Comparison of ENCODE assay signal across 20 cellular contexts in the genomic region with DNA sequence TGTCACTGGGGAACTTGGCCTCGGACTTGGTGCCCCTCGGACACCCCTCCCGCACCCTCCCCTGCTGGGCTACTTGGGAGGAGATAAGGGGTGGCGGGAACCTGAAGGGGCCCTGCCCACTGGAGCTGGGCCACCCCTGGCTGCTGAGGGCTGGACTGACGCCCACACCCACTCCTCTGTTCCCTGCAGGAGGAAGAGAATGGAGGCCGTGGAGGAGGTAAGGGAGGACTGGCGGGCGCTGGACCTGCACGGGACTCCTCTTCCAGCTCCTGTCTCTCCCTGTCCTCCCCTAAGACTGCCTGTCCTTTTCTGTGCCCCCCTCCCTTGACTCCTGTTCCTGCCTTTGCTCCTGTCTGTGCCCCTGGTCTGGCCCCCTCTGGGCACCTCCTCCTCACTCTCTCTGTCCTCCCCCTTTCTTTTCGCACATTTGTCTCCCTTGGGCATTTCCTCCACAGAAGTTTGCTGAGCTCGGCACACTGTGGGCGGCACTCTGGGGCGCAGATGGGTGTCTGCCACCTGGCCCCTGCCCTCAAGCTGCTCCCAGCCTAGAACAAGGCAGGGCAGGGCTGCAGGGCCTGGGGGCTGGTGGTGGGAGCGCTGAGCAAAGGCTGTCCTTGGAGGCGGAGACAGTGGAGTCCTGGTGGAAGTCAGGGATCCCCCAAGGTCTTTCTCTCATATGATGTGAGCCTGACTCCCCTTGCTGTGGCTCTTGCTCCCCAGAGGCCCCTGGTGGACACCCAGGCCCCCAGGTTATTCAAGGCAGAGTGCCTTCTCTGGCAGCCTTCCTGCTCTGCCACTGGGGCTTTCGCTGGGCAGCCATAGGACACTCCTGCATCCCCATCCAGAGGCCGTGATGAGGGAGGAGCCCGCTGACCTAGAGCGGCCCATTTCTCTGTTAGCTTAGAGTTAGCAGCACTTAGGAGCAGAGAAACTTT. TPM values are rescaled to one million over a fixed set of nuclear protein-coding genes. Genes with fewer than 3 reads are reported as not detected.
DNase-seq lines count a peak whose midpoint lies in the region; ATAC-seq and TF ChIP-seq lines count a peak whose summit lies in the region.
"Had no signal": no experiment of that assay in that cellular context is flagged by ENCODE, and none has a peak within 500 bp of the region (broad histone marks: within the 10 kb centered on the region; RNA-seq: fewer than 3 reads in every experiment).

No MANE protein-coding gene starts in this region.

- H3K9me3 Mint-ChIP-seq in GM23338 (peaks cover 3% of the 10 kb centered on the region; the same call in 1 of the 3 replicates), nephron progenitor cell (no peaks in the 10 kb centered on the region)
- H3K9me3 Mint-ChIP-seq in CD8-positive, alpha-beta T cell: no peaks in the 10 kb centered on the region
- H3K9me3 Mint-ChIP-seq: activated T-cell treated with anti-CD3 and anti-CD28 coated beads, Interleukin-2, amount 50 U/mL, for 72 hours had no signal

- H3K27ac Mint-ChIP-seq in GM23338: peak overlapping the region; percentile 88
- peak overlapping the region; percentile 75 for H3K27ac Mint-ChIP-seq in nephron progenitor cell
- H3K27ac Mint-ChIP-seq in CD8-positive, alpha-beta T cell: no peak overlapping the region
- H3K27ac Mint-ChIP-seq: activated naive CD8-positive, alpha-beta T cell; activated T-cell treated with anti-CD3 and anti-CD28 coated beads, Interleukin-2, amount 50 U/mL, for 72 hours; CD4-positive, alpha-beta memory T cell; IgD-negative memory B cell had no signal

- H3K27me3 Mint-ChIP-seq in GM23338 (ENCODE audit: insufficient read depth, low read depth, poor library complexity) (peaks cover 23% of the 10 kb centered on the region), nephron progenitor cell (ENCODE audit: low read depth, poor library complexity) (peaks cover 9% of the 10 kb centered on the region)
- peaks cover 12% of the 10 kb centered on the region for H3K27me3 Mint-ChIP-seq in CD8-positive, alpha-beta T cell (ENCODE audit: low read depth)

- H2AFZ ChIP-seq in GM23338: no peak overlapping the region

- intact Hi-C loops in CD8-positive, alpha-beta T cell (cut with DNase I, micrococcal nuclease): no loop called here
- intact Hi-C loops in esophagus muscularis mucosa (cut with DNase I): no loop called here

- no peak overlapping the region for H3K4me2 ChIP-seq in GM23338

- no peak for TF ChIP-seq POLR2A in esophagus muscularis mucosa (IDR thresholded peaks at IDR 0.05; ENCODE audit: low read depth)

- DNase-seq in AG04450 (ENCODE audit: low read depth, low spot score) (no peak), GM23338 (ENCODE audit: low spot score) (no peak), brain microvascular endothelial cell (no peak), nephron progenitor cell (no peak), T-helper 2 cell (no peak), esophagus muscularis mucosa (ENCODE audit: extremely low spot score) (no peak)
- DNase-seq in CD8-positive, alpha-beta T cell: no peak
- DNase-seq: activated T-cell treated with anti-CD3 and anti-CD28 coated beads, Interleukin-2, amount 50 U/mL, for 72 hours; CD4-positive, alpha-beta memory T cell; colonic mucosa; NCI-H1417 treated with DMSO at 0.1 percent for 48 hours; NCI-H2107; T1000 had no signal

- no peaks in the 10 kb centered on the region for H3K9me2 ChIP-seq in GM23338 (ENCODE audit: insufficient read depth)

- H3K36me3 ChIP-seq in GM23338 (ENCODE audit: insufficient read depth): peaks cover 26% of the 10 kb centered on the region
- H3K36me3 ChIP-seq in brain microvascular endothelial cell (replicated peaks): peaks cover 59% of the 10 kb centered on the region
- no peaks in the 10 kb centered on the region for H3K36me3 ChIP-seq in CD8-positive, alpha-beta T cell (ENCODE audit: insufficient read depth, low read length)
- H3K36me3 ChIP-seq in esophagus muscularis mucosa: peaks cover 7 to 58% (median 55%) of the 10 kb centered on the region in 4 donors
- H3K36me3 ChIP-seq: colonic mucosa, ovary, right lobe of liver had no signal

- H3K9me3 ChIP-seq in AG04450 (ENCODE audit: control insufficient read depth, insufficient read depth, low read length): no peaks in the 10 kb centered on the region
- no peaks in the 10 kb centered on the region for H3K9me3 ChIP-seq in CD8-positive, alpha-beta T cell (ENCODE audit: low read length)
- no peaks in the 10 kb centered on the region for H3K9me3 ChIP-seq in esophagus muscularis mucosa
- H3K9me3 ChIP-seq: colonic mucosa, ovary, right lobe of liver, thoracic aorta had no signal

- peak overlapping the region; percentile 21 for H3K27ac ChIP-seq in AG04450 (ENCODE audit: low read depth, low read length)
- peak overlapping the region; percentile 50; the same call in 1 of the 2 replicates for H3K27ac ChIP-seq in GM23338 (ENCODE audit: low read depth)
- H3K27ac ChIP-seq in brain microvascular endothelial cell: no peak overlapping the region
- H3K27ac ChIP-seq in CD8-positive, alpha-beta T cell (ENCODE audit: low read depth, low read length): no peak overlapping the region
- H3K27ac ChIP-seq in esophagus muscularis mucosa (replicated peaks in 1 of 4): peak overlapping the region in 1 of 4 donors; percentile 22
- H3K27ac ChIP-seq: colonic mucosa, ovary, right lobe of liver, thoracic aorta had no signal

- no peak overlapping the region for H3K4me3 Mint-ChIP-seq in GM23338
- H3K4me3 Mint-ChIP-seq in nephron progenitor cell: no peak overlapping the region
- H3K4me3 Mint-ChIP-seq in CD8-positive, alpha-beta T cell: no peak overlapping the region
- H3K4me3 Mint-ChIP-seq: activated naive CD8-positive, alpha-beta T cell; activated T-cell treated with anti-CD3 and anti-CD28 coated beads, Interleukin-2, amount 50 U/mL, for 72 hours; CD4-positive, alpha-beta memory T cell; IgD-negative memory B cell had no signal

- H4K20me1 ChIP-seq in GM23338 (replicated peaks; ENCODE audit: insufficient read depth): peaks cover 6% of the 10 kb centered on the region; the same call in 1 of the 2 replicates

- no peak for TF ChIP-seq EP300 in esophagus muscularis mucosa (IDR thresholded peaks at IDR 0.05)

- H3K36me3 Mint-ChIP-seq in GM23338 (ENCODE audit: low read depth) (peaks cover 60% of the 10 kb centered on the region), nephron progenitor cell (ENCODE audit: low read depth) (peaks cover 8% of the 10 kb centered on the region)
- H3K36me3 Mint-ChIP-seq in CD8-positive, alpha-beta T cell: no peaks in the 10 kb centered on the region
- H3K36me3 Mint-ChIP-seq: activated naive CD8-positive, alpha-beta T cell; CD4-positive, alpha-beta memory T cell; IgD-negative memory B cell had no signal

- in situ Hi-C loops in brain microvascular endothelial cell (cut with HindIII; ENCODE audit: low pct_ligation_motif_present, low sequenced_read_pairs): no loop called here

- H3K4me1 ChIP-seq in GM23338 (ENCODE audit: insufficient read depth) (peaks cover 13% of the 10 kb centered on the region), esophagus muscularis mucosa (peaks cover 48 to 69% (median 52%) of the 10 kb centered on the region in 4 donors)
- H3K4me1 ChIP-seq in CD8-positive, alpha-beta T cell (ENCODE audit: insufficient read depth, low read length): no peaks in the 10 kb centered on the region
- H3K4me1 ChIP-seq: colonic mucosa, right lobe of liver had no signal

- peaks cover 43% of the 10 kb centered on the region for H3K4me1 Mint-ChIP-seq in GM23338
- peaks cover 88% of the 10 kb centered on the region for H3K4me1 Mint-ChIP-seq in nephron progenitor cell
- H3K4me1 Mint-ChIP-seq in CD8-positive, alpha-beta T cell (ENCODE audit: low read depth): no peaks in the 10 kb centered on the region
- H3K4me1 Mint-ChIP-seq: CD4-positive, alpha-beta memory T cell; IgD-negative memory B cell had no signal

- no peak for TF ChIP-seq CTCF in AG04450 (IDR thresholded peaks at IDR 0.05; ENCODE audit: low read depth, low read length)
- peak in 1 of 2 experiments; percentile 28; a peak in 2 of 4 replicates for TF ChIP-seq CTCF in GM23338 (conservative IDR thresholded peaks at IDR 0.05; ENCODE audit: low read depth in 2 of 2)
- peak; percentile 16 for TF ChIP-seq CTCF in brain microvascular endothelial cell (IDR thresholded peaks at IDR 0.05; ENCODE audit: low read depth, low read length, missing control alignments)
- no peak for TF ChIP-seq CTCF in nephron progenitor cell (IDR thresholded peaks at IDR 0.05)
- TF ChIP-seq CTCF in CD8-positive, alpha-beta T cell (IDR thresholded peaks at IDR 0.05): no peak
- no peak for TF ChIP-seq CTCF in esophagus muscularis mucosa (IDR thresholded peaks at IDR 0.05)

- WGBS in esophagus muscularis mucosa: 91% methylated on average over 13 of the region's 19 CpGs

- H3K27me3 ChIP-seq in AG04450 (ENCODE audit: control insufficient read depth, insufficient read depth, low read length) (no peaks in the 10 kb centered on the region), GM23338 (ENCODE audit: insufficient read depth) (no peaks in the 10 kb centered on the region), brain microvascular endothelial cell (replicated peaks) (no peaks in the 10 kb centered on the region), esophagus muscularis mucosa (no peaks in the 10 kb centered on the region)
- H3K27me3 ChIP-seq in CD8-positive, alpha-beta T cell (ENCODE audit: insufficient read depth, low read length): no peaks in the 10 kb centered on the region
- H3K27me3 ChIP-seq: colonic mucosa, ovary, right lobe of liver had no signal

- POLR2A ChIA-PET in AG04450 (lab: Yijun Ruan, JAX): interaction anchor here (0.7 kb wide), 1 partner anchor 32 kb away, joined by 4 read pairs; no protein-coding TSS in a partner anchor
- POLR2A ChIA-PET in CD8-positive, alpha-beta T cell (lab: Charles Lee): no interaction called here

- CTCF ChIA-PET in AG04450 (lab: Charles Lee): no interaction called here
- CTCF ChIA-PET in CD8-positive, alpha-beta T cell (lab: Charles Lee): no interaction called here

- peaks cover 30% of the 10 kb centered on the region for H3K79me2 ChIP-seq in GM23338 (replicated peaks; ENCODE audit: insufficient read depth)

- peaks cover 6% of the 10 kb centered on the region; the same call in 1 of the 2 replicates for H3F3A ChIP-seq in GM23338 (replicated peaks; ENCODE audit: low read depth)

- ATAC-seq in GM23338 (peak; percentile 33), HG03108 (IDR thresholded peaks at IDR 0.05; ENCODE audit: unreplicated experiment) (no peak)
- ATAC-seq in CD8-positive, alpha-beta T cell: no peak
- ATAC-seq: activated CD4-positive, CD25-positive, alpha-beta regulatory T cell treated with anti-CD3 and anti-CD28 coated beads, Interleukin-2, amount 50 U/mL, for 24 hours; activated T-cell treated with anti-CD3 and anti-CD28 coated beads, Interleukin-2, amount 50 U/mL, for 72 hours; right lobe of liver had no signal

- H3K4me3 ChIP-seq in AG04450 (ENCODE audit: low read depth, low read length) (no peak overlapping the region), GM23338 (no peak overlapping the region), brain microvascular endothelial cell (ENCODE audit: low read depth, low read length) (no peak overlapping the region), esophagus muscularis mucosa (no peak overlapping the region)
- H3K4me3 ChIP-seq in CD8-positive, alpha-beta T cell (ENCODE audit: low read depth, low read length): no peak overlapping the region
- H3K4me3 ChIP-seq: colonic mucosa, ovary, right lobe of liver, thoracic aorta had no signal

RNA-seq across cellular contexts. Expression of a gene that starts 32.7 kb away (rescaled TPM):
- polyA plus RNA-seq in AG04450 (2011; rRNA removed) (14.1 and 19.3 TPM in 2 replicates), GM23338 (2016; fragmentation: Nextera tagmentation; extraction: Ambion mirVana) (21.4 and 24.1 TPM in 2 replicates)
- 32.3 and 33.3 TPM in 2 replicates for polyA minus RNA-seq in AG04450 (2011; rRNA and poly(A)+ RNA removed)
- total RNA-seq in GM23338 (2014; rRNA removed; shearing (Covaris generic)): 116 and 150 TPM in 2 replicates
- total RNA-seq in CD8-positive, alpha-beta T cell: under 1 TPM; 0.30 to 0.33 TPM
- total RNA-seq in esophagus muscularis mucosa: 100 to 1,000 TPM in 2 of 4 donors, 10 to 100 TPM in 2; 58.6 to 150 (median 104) TPM
- total RNA-seq: CD4-positive, alpha-beta memory T cell had no signal
- polyA plus RNA-seq: IgD-negative memory B cell had no signal

Comparison
In these comparisons a context has a peak if more than half of its experiments do, and no peak if none do; other contexts are left out.
1. H3K27ac ChIP-seq: peak in AG04450 (single experiment) and GM23338 (single experiment); none in brain microvascular endothelial cell (single experiment) and CD8-positive, alpha-beta T cell (single experiment).
2. RNA of a gene that starts 32.7 kb away (total RNA-seq): 116 to 150 TPM in GM23338 and 58.6 to 150 TPM in esophagus muscularis mucosa; 0.30 to 0.33 TPM in CD8-positive, alpha-beta T cell; every median in the first group is over 10 times any median in the second.